In genomic region chr13:39306639-39307589, GRCh38 we compare ENCODE assay signal across 10 cellular contexts.
A peak's percentile ranks its signal among the peaks of the same experiment; 100 is the strongest.
DNase-seq lines count a peak whose midpoint lies in the region; ATAC-seq, FAIRE-seq and TF ChIP-seq lines count a peak whose summit lies in the region.
"Had no signal": no experiment of that assay in that cellular context is flagged by ENCODE, and none has a peak within 500 bp of the region (broad histone marks: within the 10 kb centered on the region; RNA-seq: fewer than 3 reads in every experiment).

No MANE protein-coding gene starts in this region.

- ATAC-seq in GM21737 (IDR thresholded peaks at IDR 0.05; ENCODE audit: unreplicated experiment) = peak; percentile 92
- peak; percentile 92 for ATAC-seq in HG03460 (IDR thresholded peaks at IDR 0.05; ENCODE audit: unreplicated experiment)
- ATAC-seq in foreskin keratinocyte = no peak
- ATAC-seq: T-helper 17 cell had no signal

- FAIRE-seq in frontal cortex (lab: Jason Lieb, UNC) = no peak
- FAIRE-seq: astrocyte had no signal

- H3K4me1 ChIP-seq in foreskin keratinocyte = no peaks in the 10 kb centered on the region

- peak; percentile 47 for DNase-seq in activated CD4-positive, alpha-beta T cell treated with anti-CD3 and anti-CD28 coated beads for 48 hours
- no peak for DNase-seq in activated CD4-positive, alpha-beta T cell treated with anti-CD3 and anti-CD28 coated beads, Interleukin-2, amount 50 U/mL, for 4 hours
- DNase-seq in stimulated activated CD4-positive, alpha-beta T cell treated with anti-CD3 and anti-CD28 coated beads, Interleukin-4, amount 100 ng/mL, for 24 hours = peak; percentile 40
- no peak for DNase-seq in frontal cortex (ENCODE audit: low spot score in 2 of 2)
- DNase-seq in foreskin keratinocyte = no peak
- DNase-seq in activated gamma-delta T cell treated with Interleukin-2 at 50 U/mL for 16 hours = no peak
- DNase-seq: T-helper 17 cell had no signal

- H3K27me3 ChIP-seq in foreskin keratinocyte = no peaks in the 10 kb centered on the region

- no peak overlapping the region for H3K27ac ChIP-seq in foreskin keratinocyte

- no peak for TF ChIP-seq CTCF in foreskin keratinocyte (conservative IDR thresholded peaks at IDR 0.05)

Comparison
In these comparisons a context has a peak if more than half of its experiments do, and no peak if none do; other contexts are left out.
1. DNase-seq: peak in activated CD4-positive, alpha-beta T cell treated with anti-CD3 and anti-CD28 coated beads for 48 hours (single experiment) and stimulated activated CD4-positive, alpha-beta T cell treated with anti-CD3 and anti-CD28 coated beads, Interleukin-4, amount 100 ng/mL, for 24 hours (single experiment); none in activated CD4-positive, alpha-beta T cell treated with anti-CD3 and anti-CD28 coated beads, Interleukin-2, amount 50 U/mL, for 4 hours (0 of 2), frontal cortex (0 of 2), foreskin keratinocyte (0 of 2) and activated gamma-delta T cell treated with Interleukin-2 at 50 U/mL for 16 hours (single experiment).